Comparison of ENCODE assay signal across 10 cellular contexts in the genomic region with DNA sequence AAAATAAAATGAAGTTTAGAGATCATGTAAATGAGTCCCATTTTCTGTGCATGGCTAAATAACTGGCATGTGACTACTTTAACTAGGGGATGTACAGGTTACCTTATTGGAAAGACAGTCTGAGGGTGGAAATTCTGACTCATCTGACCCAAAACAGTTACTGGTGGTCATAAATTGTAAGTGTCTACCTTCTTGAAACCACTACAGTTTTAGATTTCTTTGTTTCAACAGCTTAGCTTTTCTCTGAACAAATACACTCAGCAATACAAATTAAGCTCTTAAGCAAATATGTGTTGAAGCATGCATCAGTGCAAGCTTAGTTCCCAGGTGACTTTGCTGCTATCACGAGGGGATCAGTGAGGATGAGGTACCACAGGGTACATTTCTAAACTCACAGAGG.
DNase-seq lines count a peak whose midpoint lies in the region; ATAC-seq and TF ChIP-seq lines count a peak whose summit lies in the region.
"Had no signal": no experiment of that assay in that cellular context is flagged by ENCODE, and none has a peak within 500 bp of the region (broad histone marks: within the 10 kb centered on the region; RNA-seq: fewer than 3 reads in every experiment).

No MANE protein-coding gene starts in this region.

- no peak overlapping the region for H3K27ac ChIP-seq in Karpas-422 (ENCODE audit: low read length)
- H3K27ac ChIP-seq: upper lobe of left lung had no signal

- intact Hi-C loops in activated T-helper 2 cell treated with anti-CD3 and anti-CD28 coated beads, Interferon-gamma antibody, Interleukin-2, Interleukin-4, amounts not matched to agents 10 μg/mL and 5 μg/mL and 100 μg/mL, durations not matched to agents 14 hours and 24 hours and 36 hours (cut with micrococcal nuclease) = no loop called here

- H3K36me3 ChIP-seq in Karpas-422 (ENCODE audit: insufficient read depth, low read length) = no peaks in the 10 kb centered on the region
- H3K36me3 ChIP-seq: upper lobe of left lung had no signal

- DNase-seq in NCI-H1417 (lab: John Stamatoyannopoulos, UW) (peak; percentile 2 to 84 (median 40)), NCI-H1417 treated with DMSO at 0.1 percent for 48 hours (lab: John Stamatoyannopoulos, UW) (no peak), Karpas-422 (no peak), pons (ENCODE audit: low spot score) (no peak)
- no peak for DNase-seq in activated T-helper 2 cell treated with anti-CD3 and anti-CD28 coated beads, Interferon-gamma antibody, Interleukin-2, Interleukin-4, amounts not matched to agents 10 μg/mL and 5 μg/mL and 100 μg/mL, durations not matched to agents 14 hours and 24 hours and 36 hours (ENCODE audit: low spot score)
- DNase-seq: kidney glomerular epithelial cell, upper lobe of left lung had no signal

- no peaks in the 10 kb centered on the region for H3K36me3 Mint-ChIP-seq in activated T-helper 2 cell treated with anti-CD3 and anti-CD28 coated beads, Interferon-gamma antibody, Interleukin-2, Interleukin-4, amounts not matched to agents 10 μg/mL and 5 μg/mL and 100 μg/mL, durations not matched to agents 14 hours and 24 hours and 36 hours (ENCODE audit: low read depth)

- H3K4me3 ChIP-seq in Karpas-422 (ENCODE audit: low read length) = no peak overlapping the region
- H3K4me3 ChIP-seq: upper lobe of left lung had no signal

- no peak overlapping the region for H3K4me3 Mint-ChIP-seq in activated T-helper 2 cell treated with anti-CD3 and anti-CD28 coated beads, Interferon-gamma antibody, Interleukin-2, Interleukin-4, amounts not matched to agents 10 μg/mL and 5 μg/mL and 100 μg/mL, durations not matched to agents 14 hours and 24 hours and 36 hours (ENCODE audit: low read depth)

- TF ChIP-seq POLR2A in GM18505 (IDR thresholded peaks at IDR 0.05; ENCODE audit: borderline replicate concordance, extremely low read depth, insufficient read depth, insufficient read length) = no peak

- no peaks in the 10 kb centered on the region for H3K27me3 ChIP-seq in Karpas-422 (ENCODE audit: low read length)
- H3K27me3 ChIP-seq: upper lobe of left lung had no signal

- H3K9me3 ChIP-seq in Karpas-422 (ENCODE audit: low read length) = no peaks in the 10 kb centered on the region
- H3K9me3 ChIP-seq: upper lobe of left lung had no signal

- H3K79me2 ChIP-seq in Karpas-422 (ENCODE audit: low read length) = no peaks in the 10 kb centered on the region

- H3K9me2 ChIP-seq in Karpas-422 (replicated peaks; ENCODE audit: insufficient read depth, low read length) = no peaks in the 10 kb centered on the region

- no peak overlapping the region for H3K9ac ChIP-seq in Karpas-422 (ENCODE audit: low read length)

- peaks cover 6% of the 10 kb centered on the region for H3K4me1 Mint-ChIP-seq in activated T-helper 2 cell treated with anti-CD3 and anti-CD28 coated beads, Interferon-gamma antibody, Interleukin-2, Interleukin-4, amounts not matched to agents 10 μg/mL and 5 μg/mL and 100 μg/mL, durations not matched to agents 14 hours and 24 hours and 36 hours (ENCODE audit: low read depth)

- H3K27ac Mint-ChIP-seq in activated T-helper 2 cell treated with anti-CD3 and anti-CD28 coated beads, Interferon-gamma antibody, Interleukin-2, Interleukin-4, amounts not matched to agents 10 μg/mL and 5 μg/mL and 100 μg/mL, durations not matched to agents 14 hours and 24 hours and 36 hours = peak overlapping the region; percentile 21

- no peaks in the 10 kb centered on the region for H4K20me1 ChIP-seq in Karpas-422 (ENCODE audit: insufficient read depth, low read depth, low read length)

- ATAC-seq in GM19395 (IDR thresholded peaks at IDR 0.05; ENCODE audit: unreplicated experiment) (peak; percentile 75), HG03432 (IDR thresholded peaks at IDR 0.05; ENCODE audit: unreplicated experiment) (peak; percentile 67), GM18505 (IDR thresholded peaks at IDR 0.05; ENCODE audit: unreplicated experiment) (no peak)

- no peak overlapping the region for H2AFZ ChIP-seq in Karpas-422 (ENCODE audit: low read length)

- H3K4me2 ChIP-seq in Karpas-422 (ENCODE audit: low read depth, low read length, poor library complexity, severe bottlenecking) = no peak overlapping the region

- H3K27me3 Mint-ChIP-seq in activated T-helper 2 cell treated with anti-CD3 and anti-CD28 coated beads, Interferon-gamma antibody, Interleukin-2, Interleukin-4, amounts not matched to agents 10 μg/mL and 5 μg/mL and 100 μg/mL, durations not matched to agents 14 hours and 24 hours and 36 hours (ENCODE audit: low read depth) = no peaks in the 10 kb centered on the region

- no peaks in the 10 kb centered on the region for H3K4me1 ChIP-seq in Karpas-422 (ENCODE audit: low read length)

- H3K9me3 Mint-ChIP-seq in activated T-helper 2 cell treated with anti-CD3 and anti-CD28 coated beads, Interferon-gamma antibody, Interleukin-2, Interleukin-4, amounts not matched to agents 10 μg/mL and 5 μg/mL and 100 μg/mL, durations not matched to agents 14 hours and 24 hours and 36 hours = no peaks in the 10 kb centered on the region

Comparison
In these comparisons a context has a peak if more than half of its experiments do, and no peak if none do; other contexts are left out.
1. DNase-seq: peak in NCI-H1417 (3 of 3); none in NCI-H1417 treated with DMSO at 0.1 percent for 48 hours (single experiment), activated T-helper 2 cell treated with anti-CD3 and anti-CD28 coated beads, Interferon-gamma antibody, Interleukin-2, Interleukin-4, amounts not matched to agents 10 μg/mL and 5 μg/mL and 100 μg/mL, durations not matched to agents 14 hours and 24 hours and 36 hours (single experiment), Karpas-422 (single experiment) and pons (single experiment).